Comparison of ENCODE assay signal across 21 cellular contexts in genomic region chr10:23965123-23965522, GRCh38.
"Had no signal": no experiment of that assay in that cellular context is flagged by ENCODE, and none has a peak within 500 bp of the region (broad histone marks: within the 10 kb centered on the region; RNA-seq: fewer than 3 reads in every experiment).

No MANE protein-coding gene starts in this region.

- H3K36me3 ChIP-seq: SJSA1 had no signal

- H3K4me3 ChIP-seq: K562, SJSA1, SK-N-MC had no signal

- H3K27ac ChIP-seq: HL-60, KMS-11, SJSA1, SK-N-MC had no signal

- ATAC-seq: K562 had no signal

- H3K4me1 ChIP-seq: SJSA1 had no signal

- H3K36me3 Mint-ChIP-seq: IgD-negative memory B cell had no signal

- H3K27me3 ChIP-seq: SJSA1 had no signal

- H3K4me1 Mint-ChIP-seq: IgD-negative memory B cell had no signal

- DNase-seq: Kasumi-1, MM.1S, NCI-H1092 treated with DMSO at 0.1 percent for 48 hours, NCI-H1417, NCI-H1436 treated with DMSO at 0.1 percent for 48 hours, NCI-H1694, NCI-H187 treated with DMSO at 0.1 percent for 48 hours, NCI-H2029 treated with DMSO at 0.1 percent for 48 hours, NCI-H2171 treated with DMSO at 0.1 percent for 48 hours, NCI-H524 treated with DMSO at 0.1 percent for 48 hours, NCI-H69, NCI-H774, Right ventricle myocardium superior, RPMI8226, SIG-M5 had no signal

- H3K4me3 Mint-ChIP-seq: IgD-negative memory B cell had no signal

- H3K9me3 ChIP-seq: SJSA1 had no signal

- H3K27ac Mint-ChIP-seq: IgD-negative memory B cell had no signal

- H3K27me3 Mint-ChIP-seq: IgD-negative memory B cell had no signal
